Comparison of ENCODE assay signal across 3 cellular contexts in genomic region chr6:19261642-19262041, GRCh38.
"Had no signal": no experiment of that assay in that cellular context is flagged by ENCODE, and none has a peak within 500 bp of the region (broad histone marks: within the 10 kb centered on the region; RNA-seq: fewer than 3 reads in every experiment).

No MANE protein-coding gene starts in this region.

- H3K4me3 ChIP-seq: GM12878 had no signal

- DNase-seq: GDM1, GF-D8 had no signal
